ENCODE assay signal across 8 cellular contexts in the genomic region with DNA sequence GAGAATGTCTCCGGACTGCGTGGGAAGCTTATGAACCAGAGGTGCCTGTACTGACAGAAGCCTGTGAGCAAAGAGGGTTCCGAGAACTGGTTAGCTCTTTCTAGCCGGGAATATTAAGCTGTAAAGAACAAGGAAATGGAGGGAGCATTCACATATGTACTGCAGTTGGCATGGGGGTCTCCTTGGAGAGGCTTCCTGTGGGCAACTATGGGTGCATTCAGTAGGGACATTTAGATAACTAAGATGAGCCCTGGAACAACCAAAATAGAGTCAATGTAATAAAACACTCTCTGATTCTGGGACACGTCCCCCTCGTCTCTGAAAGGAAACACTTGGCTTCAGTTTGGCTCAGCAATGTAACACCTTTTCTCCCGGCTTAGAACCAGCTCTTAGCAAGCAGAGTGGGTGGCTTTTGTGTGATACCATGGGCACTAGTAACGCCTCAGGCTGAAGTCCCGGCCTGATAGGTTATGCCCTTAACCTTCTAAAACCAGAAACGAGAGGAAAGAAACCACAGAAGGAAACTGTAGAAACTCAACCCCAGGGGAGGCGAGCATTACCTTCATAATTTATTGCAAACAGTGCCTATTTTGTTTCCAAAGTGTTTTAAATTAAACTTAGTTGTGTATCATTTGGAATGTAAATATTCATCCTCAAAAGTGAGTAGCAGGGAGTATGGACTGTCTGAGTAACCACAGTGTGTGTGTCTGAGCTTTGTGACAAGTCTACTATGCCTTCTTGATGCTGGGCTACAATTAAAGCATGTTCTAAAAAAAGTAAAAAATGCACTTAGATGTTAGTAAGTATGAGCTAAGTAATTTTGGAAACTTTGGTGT. TPM values are rescaled to one million over a fixed set of nuclear protein-coding genes. Genes with fewer than 3 reads are reported as not detected.
A peak's percentile ranks its signal among the peaks of the same experiment; 100 is the strongest.
DNase-seq lines count a peak whose midpoint lies in the region; ATAC-seq and TF ChIP-seq lines count a peak whose summit lies in the region.
"Had no signal": no experiment of that assay in that cellular context is flagged by ENCODE, and none has a peak within 500 bp of the region (broad histone marks: within the 10 kb centered on the region; RNA-seq: fewer than 3 reads in every experiment).

No MANE protein-coding gene starts in this region.

- DNase-seq in activated CD8-positive, alpha-beta T cell treated with anti-CD3 and anti-CD28 coated beads for 36 hours: peak; percentile 86
- DNase-seq in right lobe of liver (peak in 1 of 3 donors; percentile 18), stomach (no peak)
- no peak for DNase-seq in NK-92 treated with Interleukin-12 subunit alpha and Interleukin-12 subunit beta, amount 100 ng/mL, for 24 hours (lab: John Stamatoyannopoulos, UW)
- DNase-seq: NCI-H1930 had no signal

- intact Hi-C loops in activated CD8-positive, alpha-beta T cell treated with anti-CD3 and anti-CD28 coated beads for 36 hours (cut with micrococcal nuclease): loop anchor here (5.0 kb wide), 5 partner anchors 49 to 186 kb away; partner anchors contain the start of genes LPIN2 and MYL12A
- intact Hi-C loops in right lobe of liver (cut with DNase I): no loop called here
- intact Hi-C loops in stomach (cut with DNase I; ENCODE audit: low total_unique reads): loop anchor here (10.0 kb wide), 1 partner anchor 127 kb away; no protein-coding TSS in a partner anchor

- H3K9me3 ChIP-seq in right lobe of liver (no peaks in the 10 kb centered on the region), stomach (no peaks in the 10 kb centered on the region)

- H3K9me3 Mint-ChIP-seq in activated CD8-positive, alpha-beta T cell treated with anti-CD3 and anti-CD28 coated beads for 36 hours: peaks cover 3% of the 10 kb centered on the region

- 75% methylated on average over 8 of the region's 11 CpGs for WGBS in right lobe of liver (ENCODE audit: insufficient coverage, low coverage, low lambda C conversion rate, missing lambda C conversion rate)
- WGBS in stomach, 5 donors: 61 to 74% (median 68%) methylated on average over 11 of the region's 11 CpGs

- H3K4me1 ChIP-seq in right lobe of liver (peaks cover 0 to 22% (median 4%) of the 10 kb centered on the region in 4 donors), stomach (peaks cover 0 to 51% (median 23%) of the 10 kb centered on the region in 4 donors)

- peak overlapping the region; percentile 74 for H3K4me3 Mint-ChIP-seq in activated CD8-positive, alpha-beta T cell treated with anti-CD3 and anti-CD28 coated beads for 36 hours

- TF ChIP-seq CTCF in activated CD8-positive, alpha-beta T cell treated with anti-CD3 and anti-CD28 coated beads for 36 hours (IDR thresholded peaks at IDR 0.05): no peak
- no peak for TF ChIP-seq CTCF in right lobe of liver (IDR thresholded peaks at IDR 0.05)
- TF ChIP-seq CTCF in stomach (IDR thresholded peaks at IDR 0.05): no peak

- H3K36me3 ChIP-seq in right lobe of liver (peaks cover 0 to 5% (median 0%) of the 10 kb centered on the region in 4 donors), stomach (no peaks in the 10 kb centered on the region)

- H3K27me3 Mint-ChIP-seq in activated CD8-positive, alpha-beta T cell treated with anti-CD3 and anti-CD28 coated beads for 36 hours: no peaks in the 10 kb centered on the region

- peak overlapping the region; percentile 9 to 66 (median 56) for H3K27ac ChIP-seq in right lobe of liver
- peak overlapping the region in 4 of 5 donors; percentile 55 to 72 (median 64) for H3K27ac ChIP-seq in stomach

- H3K4me1 Mint-ChIP-seq in activated CD8-positive, alpha-beta T cell treated with anti-CD3 and anti-CD28 coated beads for 36 hours (ENCODE audit: low read depth): peaks cover 61% of the 10 kb centered on the region

- TF ChIP-seq POLR2A in right lobe of liver (IDR thresholded peaks at IDR 0.05) (no peak), stomach (IDR thresholded peaks at IDR 0.05) (no peak)

- CTCF ChIA-PET in activated CD8-positive, alpha-beta T cell treated with anti-CD3 and anti-CD28 coated beads for 36 hours (lab: Charles Lee): interaction anchor here (0.7 to 7.9 kb wide), 37 partner anchors 10 to 186 kb away, joined by 3 to 133 read pairs (median 10); partner anchors contain the start of gene MYL12A

- H3K4me3 ChIP-seq in right lobe of liver: no peak overlapping the region
- no peak overlapping the region for H3K4me3 ChIP-seq in stomach

- peak overlapping the region; percentile 100 for H3K27ac Mint-ChIP-seq in activated CD8-positive, alpha-beta T cell treated with anti-CD3 and anti-CD28 coated beads for 36 hours

- H3K36me3 Mint-ChIP-seq in activated CD8-positive, alpha-beta T cell treated with anti-CD3 and anti-CD28 coated beads for 36 hours (ENCODE audit: low read depth): peaks cover 4% of the 10 kb centered on the region

- TF ChIP-seq EP300 in stomach (IDR thresholded peaks at IDR 0.05): no peak

- POLR2A ChIA-PET in activated CD8-positive, alpha-beta T cell treated with anti-CD3 and anti-CD28 coated beads for 36 hours (lab: Charles Lee): interaction anchor here (0.6 to 6.0 kb wide), 21 partner anchors 8 to 406 kb away, joined by 3 to 41 read pairs (median 4); partner anchors contain the start of gene SMCHD1

- ATAC-seq in HG02885 (IDR thresholded peaks at IDR 0.05; ENCODE audit: poor library complexity, unreplicated experiment) (peak; percentile 32), right lobe of liver (no peak), GM18861 (IDR thresholded peaks at IDR 0.05; ENCODE audit: unreplicated experiment) (no peak), HG02970 (IDR thresholded peaks at IDR 0.05; ENCODE audit: low FRiP score, unreplicated experiment) (no peak)
- ATAC-seq in activated CD8-positive, alpha-beta T cell treated with anti-CD3 and anti-CD28 coated beads for 36 hours: peak; percentile 82

- H3K27me3 ChIP-seq in right lobe of liver (no peaks in the 10 kb centered on the region), stomach (no peaks in the 10 kb centered on the region)

RNA-seq across cellular contexts. Expression of gene LPIN2, which starts 48.9 kb away (rescaled TPM):
- 10 to 100 TPM; 95.5 to 95.7 TPM for total RNA-seq in activated CD8-positive, alpha-beta T cell treated with anti-CD3 and anti-CD28 coated beads for 36 hours
- 100 to 1,000 TPM in 5 of 6 experiments, 10 to 100 TPM in 1; 64.9 to 175 (median 150) TPM for total RNA-seq in right lobe of liver
- total RNA-seq in stomach: 10 to 100 TPM in 4 of 5 donors, 1 to 10 TPM in 1; 9.3 to 86.8 (median 13.4) TPM
- 10 to 100 TPM in 2 of 3 donors, 1 to 10 TPM in 1; 4.0 to 42.8 (median 12.5) TPM for polyA plus RNA-seq in stomach

Comparison
In these comparisons a context has a peak if more than half of its experiments do, and no peak if none do; other contexts are left out.
1. ATAC-seq: peak in HG02885 (single experiment) and activated CD8-positive, alpha-beta T cell treated with anti-CD3 and anti-CD28 coated beads for 36 hours (single experiment); none in right lobe of liver (0 of 4), GM18861 (single experiment) and HG02970 (single experiment).
2. intact Hi-C loops: an anchor here in activated CD8-positive, alpha-beta T cell treated with anti-CD3 and anti-CD28 coated beads for 36 hours (5.0 kb wide) and stomach (10.0 kb wide); none called in right lobe of liver.